ENCODE assay signal across 19 cellular contexts in the genomic region with DNA sequence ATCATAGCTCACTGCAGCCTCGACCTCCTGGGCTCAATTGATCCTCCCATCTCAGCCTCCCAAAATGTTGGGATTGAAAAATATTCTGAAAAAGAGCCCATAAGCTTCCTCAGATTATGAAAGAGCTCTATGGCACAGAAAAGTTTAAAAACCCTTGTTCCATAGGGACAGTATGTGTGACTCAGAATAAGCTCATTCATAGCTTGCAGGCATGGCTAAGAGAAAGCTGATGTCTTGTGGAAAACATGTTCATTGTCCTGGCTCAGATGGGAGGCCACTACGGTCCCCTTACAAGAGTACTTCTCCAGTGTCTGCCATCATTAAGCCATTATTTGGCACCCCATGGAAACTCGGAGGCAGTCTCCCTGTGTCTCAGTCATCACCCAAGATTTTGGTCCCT.
DNase-seq lines count a peak whose midpoint lies in the region; ATAC-seq and TF ChIP-seq lines count a peak whose summit lies in the region.
"Had no signal": no experiment of that assay in that cellular context is flagged by ENCODE, and none has a peak within 500 bp of the region (broad histone marks: within the 10 kb centered on the region; RNA-seq: fewer than 3 reads in every experiment).

No MANE protein-coding gene starts in this region.

- H3K27me3 ChIP-seq in GM23248 (replicated peaks; ENCODE audit: insufficient read depth) (no peaks in the 10 kb centered on the region), mesenchymal stem cell (ENCODE audit: control insufficient read depth in 1 of 2, insufficient read depth in 1 of 2, low read length in 2 of 2) (peaks cover 0 to 14% of the 10 kb centered on the region in 2 experiments), lower lobe of right lung (ENCODE audit: low read depth) (no peaks in the 10 kb centered on the region), sigmoid colon (no peaks in the 10 kb centered on the region)
- H3K27me3 ChIP-seq: SJSA1 had no signal

- no peak overlapping the region for H2BK12ac ChIP-seq in mesenchymal stem cell (ENCODE audit: low read length in 2 of 2)

- no peaks in the 10 kb centered on the region for H3F3A ChIP-seq in GM23248 (ENCODE audit: insufficient read depth)

- H3K9me2 ChIP-seq in GM23248 (ENCODE audit: insufficient read depth), result no peaks in the 10 kb centered on the region

- H2AFZ ChIP-seq in GM23248 (no peak overlapping the region), mesenchymal stem cell (ENCODE audit: low read depth, low read length) (no peak overlapping the region)
- H2AFZ ChIP-seq: PC-9 had no signal

- TF ChIP-seq CTCF in coronary artery (IDR thresholded peaks at IDR 0.05) (no peak), lower lobe of right lung (IDR thresholded peaks at IDR 0.05) (no peak), sigmoid colon (IDR thresholded peaks at IDR 0.05) (no peak)

- H3K27ac ChIP-seq in GM23248, result no peak overlapping the region
- H3K27ac ChIP-seq in coronary artery, result peak overlapping the region in 1 of 2 donors; percentile 56
- H3K27ac ChIP-seq in mesenchymal stem cell (ENCODE audit: low read length, poor library complexity, severe bottlenecking), result no peak overlapping the region
- no peak overlapping the region for H3K27ac ChIP-seq in lower lobe of right lung
- H3K27ac ChIP-seq in sigmoid colon, result no peak overlapping the region
- H3K27ac ChIP-seq: PC-9, SJSA1 had no signal

- TF ChIP-seq EP300 in sigmoid colon (IDR thresholded peaks at IDR 0.05), result no peak

- no peak for ATAC-seq in left lobe of liver
- no peak for ATAC-seq in lower lobe of right lung
- no peak for ATAC-seq in esophagus mucosa
- ATAC-seq: GM12878 had no signal

- no peaks in the 10 kb centered on the region for H3K9me3 ChIP-seq in GM23248 (ENCODE audit: low read depth)
- no peaks in the 10 kb centered on the region for H3K9me3 ChIP-seq in mesenchymal stem cell (ENCODE audit: control insufficient read depth, low read length)
- no peaks in the 10 kb centered on the region for H3K9me3 ChIP-seq in lower lobe of right lung
- no peaks in the 10 kb centered on the region for H3K9me3 ChIP-seq in sigmoid colon
- H3K9me3 ChIP-seq: SJSA1 had no signal

- H3K4me2 ChIP-seq in GM23248 (ENCODE audit: unreplicated experiment) (no peak overlapping the region), mesenchymal stem cell (ENCODE audit: low read length, poor library complexity, severe bottlenecking) (no peak overlapping the region)
- H3K4me2 ChIP-seq: PC-9 had no signal

- DNase-seq in GM23248, result peak; percentile 8
- DNase-seq in RPMI7951 (ENCODE audit: low read depth), result peak; percentile 44
- DNase-seq in coronary artery (ENCODE audit: low spot score), result peak; percentile 36
- DNase-seq in mesenchymal stem cell, result peak; percentile 23
- no peak for DNase-seq in left lobe of liver (ENCODE audit: low spot score)
- no peak for DNase-seq in lower lobe of right lung
- no peak for DNase-seq in sigmoid colon
- DNase-seq: Caco-2; CD4-positive, alpha-beta T cell; Karpas-422; NCI-H1092 treated with DMSO at 0.1 percent for 48 hours; NCI-H146; NCI-H2029 treated with DMSO at 0.1 percent for 48 hours; NCI-H2171; NCI-H526; PC-9 had no signal

- no peaks in the 10 kb centered on the region for H3K79me2 ChIP-seq in GM23248 (ENCODE audit: insufficient read depth)

- H3K4me1 ChIP-seq in GM23248 (ENCODE audit: insufficient read depth), result no peaks in the 10 kb centered on the region
- no peaks in the 10 kb centered on the region for H3K4me1 ChIP-seq in mesenchymal stem cell (ENCODE audit: control insufficient read depth, insufficient read depth, low read depth, low read length)
- no peaks in the 10 kb centered on the region for H3K4me1 ChIP-seq in lower lobe of right lung
- H3K4me1 ChIP-seq in sigmoid colon, result no peaks in the 10 kb centered on the region
- H3K4me1 ChIP-seq: Caco-2 had no signal

- H3K18ac ChIP-seq in mesenchymal stem cell (ENCODE audit: low read depth in 1 of 2, low read length in 2 of 2), result no peak overlapping the region

- H3K4me3 ChIP-seq in GM23248 (no peak overlapping the region), coronary artery (no peak overlapping the region), mesenchymal stem cell (ENCODE audit: insufficient read depth in 1 of 2, low read depth in 1 of 2, low read length in 2 of 2) (peak overlapping the region in 1 of 2 experiments; percentile 24), lower lobe of right lung (no peak overlapping the region), sigmoid colon (no peak overlapping the region)
- H3K4me3 ChIP-seq: GM12878, PC-9, SJSA1 had no signal

- H2BK5ac ChIP-seq in mesenchymal stem cell (ENCODE audit: low read depth, low read length, poor library complexity, severe bottlenecking), result no peak overlapping the region

- no peak overlapping the region for H4K8ac ChIP-seq in mesenchymal stem cell (ENCODE audit: low read length)

- no peak overlapping the region for H2AK5ac ChIP-seq in mesenchymal stem cell (ENCODE audit: low read length, severe bottlenecking)

- H2BK120ac ChIP-seq in mesenchymal stem cell (ENCODE audit: low read depth, low read length), result no peak overlapping the region

- H3K79me1 ChIP-seq in mesenchymal stem cell (replicated peaks; ENCODE audit: low read length, poor library complexity, severe bottlenecking), result no peaks in the 10 kb centered on the region

- WGBS in GM23248 (ENCODE audit: low coverage in 1 of 2, low lambda C conversion rate in 2 of 2, missing lambda C conversion rate in 2 of 2), 2 experiments, result 23 to 25% methylated on average over 3 of the region's 3 CpGs
- WGBS in mesenchymal stem cell, result 80% methylated on average over 2 of the region's 3 CpGs
- WGBS in sigmoid colon, 2 donors, result 86 to 92% methylated on average over 3 of the region's 3 CpGs

- in situ Hi-C loops in GM23248 (cut with MboI), result no loop called here

- H3K4ac ChIP-seq in mesenchymal stem cell (ENCODE audit: low read depth in 1 of 2, low read length in 2 of 2), result no peak overlapping the region

- intact Hi-C loops in lower lobe of right lung (cut with DNase I) (no loop called here), sigmoid colon (cut with DNase I) (no loop called here)

- H3K23ac ChIP-seq in mesenchymal stem cell (ENCODE audit: low read length in 2 of 2), result no peak overlapping the region

- no peak overlapping the region for H3K14ac ChIP-seq in mesenchymal stem cell (ENCODE audit: low read length in 2 of 2)

- no peak overlapping the region for H2BK15ac ChIP-seq in mesenchymal stem cell (ENCODE audit: low read depth, poor library complexity, severe bottlenecking)

- H3K9ac ChIP-seq in GM23248 (no peak overlapping the region), mesenchymal stem cell (ENCODE audit: low read length) (no peak overlapping the region)

- H3K36me3 ChIP-seq in GM23248 (ENCODE audit: low read depth), result no peaks in the 10 kb centered on the region
- H3K36me3 ChIP-seq in mesenchymal stem cell (ENCODE audit: control insufficient read depth in 1 of 2, insufficient read depth in 2 of 2, low read depth in 1 of 2, low read length in 2 of 2), result no peaks in the 10 kb centered on the region
- H3K36me3 ChIP-seq in lower lobe of right lung, result no peaks in the 10 kb centered on the region
- no peaks in the 10 kb centered on the region for H3K36me3 ChIP-seq in sigmoid colon
- H3K36me3 ChIP-seq: SJSA1 had no signal

- TF ChIP-seq POLR2A in sigmoid colon (IDR thresholded peaks at IDR 0.05), result no peak

- no peaks in the 10 kb centered on the region for H4K20me1 ChIP-seq in GM23248 (ENCODE audit: insufficient read depth)

- H4K91ac ChIP-seq in mesenchymal stem cell (ENCODE audit: low read length), result no peak overlapping the region

Comparison
In these comparisons a context has a peak if more than half of its experiments do, and no peak if none do; other contexts are left out.
1. DNase-seq: peak in GM23248 (single experiment), RPMI7951 (single experiment), coronary artery (single experiment) and mesenchymal stem cell (single experiment); none in left lobe of liver (single experiment), lower lobe of right lung (single experiment) and sigmoid colon (single experiment).